In genomic region chr5:113367586-113367985, GRCh38 we compare ENCODE assay signal across 20 cellular contexts.
"Had no signal": no experiment of that assay in that cellular context is flagged by ENCODE, and none has a peak within 500 bp of the region (broad histone marks: within the 10 kb centered on the region; RNA-seq: fewer than 3 reads in every experiment).

No MANE protein-coding gene starts in this region.

- H3K9me3 ChIP-seq: colonic mucosa, thoracic aorta had no signal

- H3K36me3 ChIP-seq: brain microvascular endothelial cell, colonic mucosa, gastroesophageal sphincter, heart left ventricle, lower lobe of right lung, thoracic aorta, upper lobe of right lung had no signal

- ATAC-seq: activated CD8-positive, alpha-beta T cell treated with anti-CD3 and anti-CD28 coated beads, Interleukin-2, amount 10 ng/mL, durations not matched to agents 7 days and 5 days; activated naive CD8-positive, alpha-beta T cell treated with anti-CD3 and anti-CD28 coated beads, Interleukin-2, amount 50 U/mL, for 24 hours; gastroesophageal sphincter; heart left ventricle; left cardiac atrium; lower lobe of right lung; natural killer cell treated with Interleukin-12 subunit alpha and Interleukin-12 subunit beta and Interleukin-15 and Interleukin-18, amount 100 ng/mL, for 72 hours; sciatic nerve; stimulated activated naive B cell treated with anti-CD40 and anti-IgM and Interleukin-4, amounts not matched to agents 10 μg/mL and 1 μg/mL and 100 μg/mL, for 72 hours; upper lobe of right lung had no signal

- H3K27me3 ChIP-seq: brain microvascular endothelial cell, colonic mucosa, gastroesophageal sphincter, heart left ventricle had no signal

- H3K4me1 ChIP-seq: colonic mucosa, lower lobe of right lung, upper lobe of right lung had no signal

- H3K27ac ChIP-seq: brain microvascular endothelial cell, colonic mucosa, gastroesophageal sphincter, heart left ventricle, lower lobe of right lung, thoracic aorta, upper lobe of right lung had no signal

- H3K4me3 ChIP-seq: colonic mucosa, gastroesophageal sphincter, heart left ventricle, lower lobe of right lung, thoracic aorta, upper lobe of right lung had no signal

- DNase-seq: activated CD4-positive, alpha-beta T cell treated with anti-CD3 and anti-CD28 coated beads, Interleukin-2, amount 10 ng/mL, durations not matched to agents 24 days and 14 days; activated CD8-positive, alpha-beta T cell treated with anti-CD3 and anti-CD28 coated beads, Interleukin-2, amount 10 ng/mL, durations not matched to agents 7 days and 5 days; activated naive CD4-positive, alpha-beta T cell treated with anti-CD3 and anti-CD28 coated beads, Interleukin-2, amount 10 ng/mL, durations not matched to agents 7 days and 5 days; activated naive CD8-positive, alpha-beta T cell treated with anti-CD3 and anti-CD28 coated beads, Interleukin-2, amount 50 U/mL, for 24 hours; activated T-cell treated with anti-CD3 and anti-CD28 coated beads, Interleukin-2, amount 50 U/mL, for 24 hours; aorta; brain microvascular endothelial cell; colonic mucosa; heart left ventricle; left cardiac atrium; lower lobe of right lung; nucleus accumbens; stimulated activated CD4-positive, alpha-beta T cell treated with anti-CD3 and anti-CD28 coated beads, Interleukin-4, amount 100 ng/mL, for 4 hours; stimulated activated naive B cell treated with anti-CD40 and anti-IgM and Interleukin-4, amounts not matched to agents 10 μg/mL and 1 μg/mL and 100 μg/mL, for 72 hours; upper lobe of right lung had no signal

- FAIRE-seq: endometrium had no signal
